15 cellular contexts compared by ENCODE assay signal in genomic region chr2:88810488-88810887, GRCh38.
DNase-seq lines count a peak whose midpoint lies in the region; TF ChIP-seq lines count a peak whose summit lies in the region.
"Had no signal": no experiment of that assay in that cellular context is flagged by ENCODE, and none has a peak within 500 bp of the region (broad histone marks: within the 10 kb centered on the region; RNA-seq: fewer than 3 reads in every experiment).

No MANE protein-coding gene starts in this region.

- H3K27ac Mint-ChIP-seq in endothelial cell (ENCODE audit: unreplicated experiment): peak overlapping the region; percentile 87
- H3K27ac Mint-ChIP-seq: CD4-positive, alpha-beta T cell; GM23338 had no signal

- H3K4me2 ChIP-seq in KMS-11: no peak overlapping the region
- H3K4me2 ChIP-seq: A549, GM23338 had no signal

- H3K9ac ChIP-seq in KMS-11: no peak overlapping the region

- TF ChIP-seq CTCF in KMS-11 (conservative IDR thresholded peaks at IDR 0.05; ENCODE audit: low read depth, low read length): no peak
- TF ChIP-seq CTCF in endothelial cell (IDR thresholded peaks at IDR 0.05; ENCODE audit: unreplicated experiment): no peak

- H3K79me2 ChIP-seq in KMS-11 (ENCODE audit: insufficient read depth, low read depth): no peaks in the 10 kb centered on the region

- H3K27me3 ChIP-seq in KMS-11 (ENCODE audit: insufficient read depth, low read depth): no peaks in the 10 kb centered on the region

- peaks cover 8% of the 10 kb centered on the region for H3K27me3 Mint-ChIP-seq in endothelial cell (ENCODE audit: unreplicated experiment)

- H3K4me1 Mint-ChIP-seq in endothelial cell (ENCODE audit: unreplicated experiment): peaks cover 36% of the 10 kb centered on the region
- H3K4me1 Mint-ChIP-seq: GM23338 had no signal

- peaks cover 27% of the 10 kb centered on the region for H3K4me1 ChIP-seq in KMS-11 (ENCODE audit: low read depth, poor library complexity, severe bottlenecking)
- H3K4me1 ChIP-seq: A549 had no signal

- no peak overlapping the region for H2AFZ ChIP-seq in KMS-11 (ENCODE audit: low read depth)
- H2AFZ ChIP-seq: GM23338 had no signal

- H3K9me3 Mint-ChIP-seq in endothelial cell (ENCODE audit: unreplicated experiment): peaks cover 18% of the 10 kb centered on the region

- peak overlapping the region; percentile 37; the same call in 1 of the 2 replicates for H3K27ac ChIP-seq in KMS-11
- H3K27ac ChIP-seq: 22Rv1, A549, C4-2B had no signal

- H3K4me3 ChIP-seq in KMS-11 (IDR thresholded peaks at IDR 0.05; ENCODE audit: insufficient read depth, low read depth, low read length): no peak overlapping the region
- H3K4me3 ChIP-seq: A549, GM23338 had no signal

- DNase-seq in DMS53 (lab: John Stamatoyannopoulos, UW) (peak; percentile 45), DMS53 treated with DMSO at 0.1 percent for 48 hours (lab: John Stamatoyannopoulos, UW; ENCODE audit: unreplicated experiment) (no peak), endothelial cell (ENCODE audit: low spot score) (no peak), NCI-H1436 (lab: John Stamatoyannopoulos, UW) (no peak), T1000 (lab: John Stamatoyannopoulos, UW) (no peak), hypothalamus (lab: John Stamatoyannopoulos, UW) (no peak)
- DNase-seq: AML-193; CD4-positive, alpha-beta T cell; H7; KG1 had no signal

- peaks cover 4% of the 10 kb centered on the region for H3K36me3 ChIP-seq in KMS-11 (ENCODE audit: insufficient read depth)

- H4K20me1 ChIP-seq in KMS-11 (ENCODE audit: insufficient read depth): no peaks in the 10 kb centered on the region

- no peak overlapping the region for H3K4me3 Mint-ChIP-seq in endothelial cell (ENCODE audit: unreplicated experiment)
- H3K4me3 Mint-ChIP-seq: CD4-positive, alpha-beta T cell; GM23338 had no signal

- peaks cover 16% of the 10 kb centered on the region for H3K36me3 Mint-ChIP-seq in endothelial cell (ENCODE audit: low read depth, unreplicated experiment)
